ENCODE assay signal across 15 cellular contexts in the genomic region with DNA sequence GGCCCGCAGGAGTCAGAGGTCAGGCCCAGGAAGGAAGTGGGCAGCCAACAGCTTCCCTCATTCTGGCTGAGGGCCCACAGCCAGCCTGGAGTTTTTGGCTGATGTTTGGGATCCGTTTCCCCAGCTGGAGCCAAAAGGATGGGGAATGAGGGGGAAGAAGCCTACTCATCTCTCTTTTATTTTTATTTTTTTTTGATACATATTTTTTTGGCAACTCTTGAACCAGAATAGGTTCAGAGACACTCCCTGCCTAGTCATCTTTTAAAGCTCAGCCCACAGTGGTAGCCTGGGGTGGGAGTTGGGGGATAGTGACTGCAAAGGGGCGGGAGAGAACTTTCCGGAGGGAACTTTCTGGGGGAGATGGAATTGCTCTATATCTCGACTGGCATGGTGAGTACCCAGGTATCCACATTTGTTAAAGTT. TPM values are rescaled to one million over a fixed set of nuclear protein-coding genes. Genes with fewer than 3 reads are reported as not detected.
A peak's percentile ranks its signal among the peaks of the same experiment; 100 is the strongest.
DNase-seq lines count a peak whose midpoint lies in the region; ATAC-seq and TF ChIP-seq lines count a peak whose summit lies in the region.
"Had no signal": no experiment of that assay in that cellular context is flagged by ENCODE, and none has a peak within 500 bp of the region (broad histone marks: within the 10 kb centered on the region; RNA-seq: fewer than 3 reads in every experiment).

No MANE protein-coding gene starts in this region.

- no peaks in the 10 kb centered on the region for H3K9me3 Mint-ChIP-seq in activated CD8-positive, alpha-beta memory T cell treated with anti-CD3 and anti-CD28 coated beads, Interleukin-2, amount 10 ng/mL, durations not matched to agents 7 days and 5 days (ENCODE audit: low read depth)

- H3K27ac Mint-ChIP-seq in activated CD8-positive, alpha-beta memory T cell treated with anti-CD3 and anti-CD28 coated beads, Interleukin-2, amount 10 ng/mL, durations not matched to agents 7 days and 5 days, result peak overlapping the region; percentile 32

- ATAC-seq in activated CD8-positive, alpha-beta memory T cell treated with anti-CD3 and anti-CD28 coated beads, Interleukin-2, amount 10 ng/mL, durations not matched to agents 7 days and 5 days, result no peak
- no peak for ATAC-seq in HG02571 (IDR thresholded peaks at IDR 0.05; ENCODE audit: unreplicated experiment)

- H3K4me3 Mint-ChIP-seq in activated CD8-positive, alpha-beta memory T cell treated with anti-CD3 and anti-CD28 coated beads, Interleukin-2, amount 10 ng/mL, durations not matched to agents 7 days and 5 days, result no peak overlapping the region

- H3K4me1 Mint-ChIP-seq in activated CD8-positive, alpha-beta memory T cell treated with anti-CD3 and anti-CD28 coated beads, Interleukin-2, amount 10 ng/mL, durations not matched to agents 7 days and 5 days, result peaks cover 73% of the 10 kb centered on the region

- no peak for TF ChIP-seq CTCF in NB4 (IDR thresholded peaks at IDR 0.05; ENCODE audit: low read depth, low read length)
- no peak for TF ChIP-seq CTCF in fibroblast of mammary gland (conservative IDR thresholded peaks at IDR 0.05; ENCODE audit: control insufficient read depth, insufficient read depth, low read depth, low read length)

- no peaks in the 10 kb centered on the region for H3K36me3 Mint-ChIP-seq in activated CD8-positive, alpha-beta memory T cell treated with anti-CD3 and anti-CD28 coated beads, Interleukin-2, amount 10 ng/mL, durations not matched to agents 7 days and 5 days

- TF ChIP-seq POLR2A in NB4 (IDR thresholded peaks at IDR 0.05; ENCODE audit: extremely low read depth, insufficient read length), result no peak

- CTCF ChIA-PET in activated CD8-positive, alpha-beta memory T cell treated with anti-CD3 and anti-CD28 coated beads, Interleukin-2, amount 10 ng/mL, durations not matched to agents 7 days and 5 days (lab: Charles Lee), result interaction anchor here (1.0 to 11.0 kb wide), 5 partner anchors 8 to 169 kb away, joined by 3 to 95 read pairs (median 9); no protein-coding TSS in a partner anchor

- H3K4me3 ChIP-seq in NB4 (ENCODE audit: low read depth, low read length), result no peak overlapping the region
- H3K4me3 ChIP-seq in fibroblast of mammary gland (ENCODE audit: control insufficient read depth, low read depth, low read length), result no peak overlapping the region

- DNase-seq in activated CD8-positive, alpha-beta memory T cell treated with anti-CD3 and anti-CD28 coated beads, Interleukin-2, amount 10 ng/mL, durations not matched to agents 7 days and 5 days, result no peak
- no peak for DNase-seq in activated CD8-positive, alpha-beta memory T cell treated with anti-CD3 and anti-CD28 coated beads, Interleukin-2, amount 50 U/mL, for 48 hours
- peak; percentile 28 for DNase-seq in NB4 (ENCODE audit: low read depth)
- DNase-seq in fibroblast of mammary gland (ENCODE audit: low read depth), result peak; percentile 39
- no peak for DNase-seq in stimulated activated CD4-positive, alpha-beta T cell treated with anti-CD3 and anti-CD28 coated beads, Interleukin-2, amount 100 ng/mL, for 24 hours
- no peak for DNase-seq in central memory CD4-positive, alpha-beta T cell
- no peak for DNase-seq in stimulated activated CD4-positive, alpha-beta T cell treated with anti-CD3 and anti-CD28 coated beads, Interleukin-12 subunit alpha, Interleukin-12 subunit beta, amount 100 ng/mL, for 4 hours
- DNase-seq: 8988T, C1 segment of cervical spinal cord, DND-41, NCI-H187 treated with DMSO at 0.1 percent for 48 hours had no signal

- peaks cover 21% of the 10 kb centered on the region for H3K27me3 Mint-ChIP-seq in activated CD8-positive, alpha-beta memory T cell treated with anti-CD3 and anti-CD28 coated beads, Interleukin-2, amount 10 ng/mL, durations not matched to agents 7 days and 5 days

RNA-seq across cellular contexts. Expression of a gene that starts 54.3 kb away (rescaled TPM):
- not detected for total RNA-seq in activated CD8-positive, alpha-beta memory T cell treated with anti-CD3 and anti-CD28 coated beads, Interleukin-2, amount 10 ng/mL, durations not matched to agents 7 days and 5 days
- total RNA-seq: H1, HT-29, SK-MEL-5 had no signal

Comparison
In these comparisons a context has a peak if more than half of its experiments do, and no peak if none do; other contexts are left out.
1. DNase-seq: peak in NB4 (single experiment) and fibroblast of mammary gland (single experiment); none in activated CD8-positive, alpha-beta memory T cell treated with anti-CD3 and anti-CD28 coated beads, Interleukin-2, amount 10 ng/mL, durations not matched to agents 7 days and 5 days (single experiment), activated CD8-positive, alpha-beta memory T cell treated with anti-CD3 and anti-CD28 coated beads, Interleukin-2, amount 50 U/mL, for 48 hours (single experiment), stimulated activated CD4-positive, alpha-beta T cell treated with anti-CD3 and anti-CD28 coated beads, Interleukin-2, amount 100 ng/mL, for 24 hours (0 of 2), central memory CD4-positive, alpha-beta T cell (single experiment) and stimulated activated CD4-positive, alpha-beta T cell treated with anti-CD3 and anti-CD28 coated beads, Interleukin-12 subunit alpha, Interleukin-12 subunit beta, amount 100 ng/mL, for 4 hours (single experiment).